Comparison of ENCODE assay signal across 1 cellular context in genomic region chr2:56483081-56483480, GRCh38.
TF ChIP-seq lines count a peak whose summit lies in the region.

No MANE protein-coding gene starts in this region.

TF ChIP-seq in SK-N-SH treated with all-trans-retinoic acid at 6 μM for 48 hours, 23 proteins besides CTCF, POLR2A, EP300 and RAD21 (continued from another document):
- TF ChIP-seq, protein P1, sequence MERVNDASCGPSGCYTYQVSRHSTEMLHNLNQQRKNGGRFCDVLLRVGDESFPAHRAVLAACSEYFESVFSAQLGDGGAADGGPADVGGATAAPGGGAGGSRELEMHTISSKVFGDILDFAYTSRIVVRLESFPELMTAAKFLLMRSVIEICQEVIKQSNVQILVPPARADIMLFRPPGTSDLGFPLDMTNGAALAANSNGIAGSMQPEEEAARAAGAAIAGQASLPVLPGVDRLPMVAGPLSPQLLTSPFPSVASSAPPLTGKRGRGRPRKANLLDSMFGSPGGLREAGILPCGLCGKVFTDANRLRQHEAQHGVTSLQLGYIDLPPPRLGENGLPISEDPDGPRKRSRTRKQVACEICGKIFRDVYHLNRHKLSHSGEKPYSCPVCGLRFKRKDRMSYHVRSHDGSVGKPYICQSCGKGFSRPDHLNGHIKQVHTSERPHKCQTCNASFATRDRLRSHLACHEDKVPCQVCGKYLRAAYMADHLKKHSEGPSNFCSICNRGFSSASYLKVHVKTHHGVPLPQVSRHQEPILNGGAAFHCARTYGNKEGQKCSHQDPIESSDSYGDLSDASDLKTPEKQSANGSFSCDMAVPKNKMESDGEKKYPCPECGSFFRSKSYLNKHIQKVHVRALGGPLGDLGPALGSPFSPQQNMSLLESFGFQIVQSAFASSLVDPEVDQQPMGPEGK (CRISPR knock-in tag; IDR thresholded peaks at IDR 0.05; ENCODE audit: borderline replicate concordance) = no peak
- TF ChIP-seq BACH2 (CRISPR knock-in tag; IDR thresholded peaks at IDR 0.05; ENCODE audit: borderline replicate concordance) (no peak), RARB (CRISPR knock-in tag; IDR thresholded peaks at IDR 0.05) (no peak), CREB5 (CRISPR knock-in tag; IDR thresholded peaks at IDR 0.05; ENCODE audit: low read depth) (no peak), PPARA (CRISPR knock-in tag; IDR thresholded peaks at IDR 0.05; ENCODE audit: borderline replicate concordance) (no peak)
